1 cellular context compared by ENCODE assay signal in genomic region chr6:157032923-157033322, GRCh38.
TF ChIP-seq lines count a peak whose summit lies in the region.

No MANE protein-coding gene starts in this region.

TF ChIP-seq in GM12878, 131 proteins besides CTCF, POLR2A, EP300 and RAD21 (continued from another document):
- TF ChIP-seq E2F8 (IDR thresholded peaks at IDR 0.05; ENCODE audit: low read depth, partially characterized antibody) (no peak), SMC3 (IDR thresholded peaks at IDR 0.05; ENCODE audit: borderline replicate concordance, low read length) (no peak)
